Comparison of ENCODE assay signal across 14 cellular contexts in the genomic region with DNA sequence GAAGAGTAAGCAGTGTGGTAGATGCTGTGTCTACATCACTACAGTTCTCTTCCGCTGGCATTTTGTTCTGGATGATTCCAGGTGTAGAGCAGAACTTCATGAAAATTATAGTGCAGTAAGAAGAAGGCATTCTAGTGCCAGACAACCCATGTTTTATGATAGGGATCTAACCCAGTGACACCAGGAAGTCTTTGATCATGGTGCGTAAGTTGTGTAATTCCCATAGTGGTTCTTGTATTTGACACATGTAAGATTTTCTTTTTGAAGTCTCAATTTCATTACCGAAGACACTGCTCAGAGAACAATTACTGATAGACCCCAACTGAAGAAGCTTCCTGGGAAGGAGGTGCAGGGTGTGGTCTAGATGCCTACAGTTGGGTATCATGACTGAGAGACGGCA.
DNase-seq lines count a peak whose midpoint lies in the region; ATAC-seq and TF ChIP-seq lines count a peak whose summit lies in the region.
"Had no signal": no experiment of that assay in that cellular context is flagged by ENCODE, and none has a peak within 500 bp of the region (broad histone marks: within the 10 kb centered on the region; RNA-seq: fewer than 3 reads in every experiment).

No MANE protein-coding gene starts in this region.

- H3K36me3 ChIP-seq in BLaER1 treated with 17β-estradiol and CSF1 and Interleukin-3, amounts not matched to agents 10 nM and 100 nM = no peaks in the 10 kb centered on the region
- no peaks in the 10 kb centered on the region for H3K36me3 ChIP-seq in lower lobe of right lung
- H3K36me3 ChIP-seq: BE2C had no signal

- intact Hi-C loops in lower lobe of right lung (cut with DNase I) = no loop called here

- H3K9ac ChIP-seq in BLaER1 treated with 17β-estradiol and CSF1 and Interleukin-3, amounts not matched to agents 10 nM and 100 nM = no peak overlapping the region

- H3K4me1 ChIP-seq in BLaER1 treated with 17β-estradiol and CSF1 and Interleukin-3, amounts not matched to agents 10 nM and 100 nM = peaks cover 0 to 36% (median 26%) of the 10 kb centered on the region in 10 experiments; a peak in 14 of 20 replicates
- no peaks in the 10 kb centered on the region for H3K4me1 ChIP-seq in lower lobe of right lung

- H3K27me3 ChIP-seq in BLaER1 treated with 17β-estradiol and CSF1 and Interleukin-3, amounts not matched to agents 10 nM and 100 nM = no peaks in the 10 kb centered on the region
- no peaks in the 10 kb centered on the region for H3K27me3 ChIP-seq in lower lobe of right lung (ENCODE audit: low read depth)
- H3K27me3 ChIP-seq: BE2C had no signal

- H3K9me3 ChIP-seq in BLaER1 treated with 17β-estradiol and CSF1 and Interleukin-3, amounts not matched to agents 10 nM and 100 nM (replicated peaks in 1 of 11) = no peaks in the 10 kb centered on the region
- no peaks in the 10 kb centered on the region for H3K9me3 ChIP-seq in lower lobe of right lung
- H3K9me3 ChIP-seq: BE2C had no signal

- H3K4me2 ChIP-seq in BLaER1 treated with 17β-estradiol and CSF1 and Interleukin-3, amounts not matched to agents 10 nM and 100 nM = peak overlapping the region in 8 of 11 experiments; percentile 15 to 66 (median 50); a peak in 16 of 22 replicates

- ATAC-seq in GM18519 (IDR thresholded peaks at IDR 0.05; ENCODE audit: low FRiP score, unreplicated experiment) (no peak), lower lobe of right lung (no peak)

- no peak for TF ChIP-seq CTCF in lower lobe of right lung (IDR thresholded peaks at IDR 0.05)

- H3K4me3 ChIP-seq in BLaER1 treated with 17β-estradiol and CSF1 and Interleukin-3, amounts not matched to agents 10 nM and 100 nM = no peak overlapping the region
- no peak overlapping the region for H3K4me3 ChIP-seq in lower lobe of right lung

- DNase-seq in SW480 (ENCODE audit: low spot score) = peak; percentile 7
- no peak for DNase-seq in NAMALWA (ENCODE audit: low spot score)
- DNase-seq in lower lobe of right lung = no peak
- DNase-seq: 8988T; ACHN; BE2C; C1 segment of cervical spinal cord; CD4-positive, CD25-positive, alpha-beta regulatory T cell; CD8-positive, alpha-beta memory T cell; COR-L47; DMS79 treated with DMSO at 0.1 percent for 48 hours; GF-D8 had no signal

- no peaks in the 10 kb centered on the region for H4K20me1 ChIP-seq in BLaER1 treated with 17β-estradiol and CSF1 and Interleukin-3, amounts not matched to agents 10 nM and 100 nM

- H3K27ac ChIP-seq in BLaER1 treated with 17β-estradiol and CSF1 and Interleukin-3, amounts not matched to agents 10 nM and 100 nM = no peak overlapping the region
- no peak overlapping the region for H3K27ac ChIP-seq in lower lobe of right lung
